Comparison of ENCODE assay signal across 1 cellular context in the genomic region with DNA sequence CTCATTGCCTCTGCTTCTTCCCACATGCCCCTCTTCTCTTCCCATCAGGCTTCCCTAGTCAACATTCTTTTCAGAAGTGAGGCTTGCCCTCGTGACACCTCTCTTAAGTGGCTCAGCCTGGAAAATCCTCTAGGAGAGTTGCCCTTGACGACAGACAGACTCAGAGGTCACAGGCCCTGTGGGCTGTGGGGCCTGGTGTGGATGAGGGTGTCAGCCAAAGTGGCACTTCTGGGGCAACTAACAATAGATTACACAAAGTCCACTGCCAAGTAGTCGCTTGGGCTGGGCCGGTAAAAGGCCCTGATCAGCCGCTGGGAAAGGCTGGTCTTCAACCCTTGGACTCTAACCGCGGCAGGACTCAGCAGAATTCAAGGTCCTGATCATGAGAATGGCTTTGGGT.
TF ChIP-seq lines count a peak whose summit lies in the region.

No MANE protein-coding gene starts in this region.

TF ChIP-seq in liver, 16 proteins besides CTCF, POLR2A, EP300 and RAD21 (continued from another document):
- TF ChIP-seq ZBTB33 (IDR thresholded peaks at IDR 0.05) = no peak
- peak; percentile 76 for TF ChIP-seq SP1 (IDR thresholded peaks at IDR 0.05)
- TF ChIP-seq, protein P1, sequence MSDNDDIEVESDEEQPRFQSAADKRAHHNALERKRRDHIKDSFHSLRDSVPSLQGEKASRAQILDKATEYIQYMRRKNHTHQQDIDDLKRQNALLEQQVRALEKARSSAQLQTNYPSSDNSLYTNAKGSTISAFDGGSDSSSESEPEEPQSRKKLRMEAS (IDR thresholded peaks at IDR 0.05) = no peak
- TF ChIP-seq GABPA (IDR thresholded peaks at IDR 0.05 in 1 of 2, conservative IDR thresholded peaks at IDR 0.05 in 1 of 2) = no peak
- no peak for TF ChIP-seq EGR1 (IDR thresholded peaks at IDR 0.05; ENCODE audit: low read depth in 2 of 2)
- TF ChIP-seq FOXA2 (IDR thresholded peaks at IDR 0.05) = no peak
- peak; percentile 61 to 69 for TF ChIP-seq RXRA (IDR thresholded peaks at IDR 0.05)
- no peak for TF ChIP-seq TAF1 (conservative IDR thresholded peaks at IDR 0.05)
